In genomic region chr16:84156342-84156784, GRCh38 we compare ENCODE assay signal across 1 cellular context.
TF ChIP-seq lines count a peak whose summit lies in the region.

No MANE protein-coding gene starts in this region.

TF ChIP-seq in A549, 52 proteins besides CTCF, POLR2A, EP300 and RAD21:
- TF ChIP-seq FOSL2 (IDR thresholded peaks at IDR 0.05) (no peak), FOSL2 (CRISPR knock-in tag; IDR thresholded peaks at IDR 0.05) (peak; percentile 61), MAX (IDR thresholded peaks at IDR 0.05) (no peak)
TF ChIP-seq in A549: peak in this region for 1.
